In the genomic region with DNA sequence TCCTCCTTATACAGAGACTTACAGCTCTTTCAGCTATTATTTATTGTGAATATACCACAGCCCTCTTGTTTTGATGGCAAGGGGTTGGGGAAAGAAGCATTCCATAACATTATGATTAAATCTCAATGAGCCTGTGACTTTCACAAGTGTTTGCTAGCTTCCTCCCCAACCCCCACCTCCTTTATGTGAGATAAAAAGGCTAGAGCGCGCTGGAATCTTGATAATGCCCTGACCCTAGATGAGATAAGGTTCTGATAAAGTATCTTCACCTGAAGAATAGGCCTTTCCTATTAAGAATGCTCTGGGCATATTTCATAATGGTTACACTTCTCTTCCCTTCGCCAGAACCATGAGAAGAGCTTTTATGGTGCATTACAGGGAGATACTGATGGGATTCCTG, we compare ENCODE assay signal across 34 cellular contexts.
DNase-seq lines count a peak whose midpoint lies in the region; ATAC-seq and TF ChIP-seq lines count a peak whose summit lies in the region.
"Had no signal": no experiment of that assay in that cellular context is flagged by ENCODE, and none has a peak within 500 bp of the region (broad histone marks: within the 10 kb centered on the region; RNA-seq: fewer than 3 reads in every experiment).

No MANE protein-coding gene starts in this region.

- peaks cover 9% of the 10 kb centered on the region for H3K9me3 Mint-ChIP-seq in Caco-2 (ENCODE audit: unreplicated experiment)
- H3K9me3 Mint-ChIP-seq in memory B cell, result peaks cover 3% of the 10 kb centered on the region
- H3K9me3 Mint-ChIP-seq: CD4-positive, alpha-beta memory T cell; CD4-positive, alpha-beta T cell; CD4-positive, CD25-positive, alpha-beta regulatory T cell; CD8-positive, alpha-beta memory T cell; CD8-positive, alpha-beta T cell had no signal

- H3K14ac ChIP-seq in trophoblast cell (ENCODE audit: low read length), result no peak overlapping the region

- no peak overlapping the region for H3K9ac ChIP-seq in mesendoderm (ENCODE audit: low read length)
- no peak overlapping the region for H3K9ac ChIP-seq in trophoblast cell (ENCODE audit: low read length)
- H3K9ac ChIP-seq: BLaER1; BLaER1 treated with 17β-estradiol and CSF1 and Interleukin-3, amounts not matched to agents 10 nM and 100 nM had no signal

- H3K79me2 ChIP-seq in mesendoderm (ENCODE audit: control insufficient read depth, insufficient read depth, low read length) (no peaks in the 10 kb centered on the region), trophoblast cell (ENCODE audit: control insufficient read depth, insufficient read depth, low read length, poor library complexity) (no peaks in the 10 kb centered on the region)

- H3K27ac Mint-ChIP-seq in Caco-2 (ENCODE audit: unreplicated experiment), result no peak overlapping the region
- H3K27ac Mint-ChIP-seq in memory B cell, result peak overlapping the region; percentile 26
- H3K27ac Mint-ChIP-seq: B cell; CD14-positive monocyte; CD4-positive, alpha-beta memory T cell; CD4-positive, alpha-beta T cell; CD4-positive, CD25-positive, alpha-beta regulatory T cell; CD8-positive, alpha-beta memory T cell; CD8-positive, alpha-beta T cell had no signal

- H2BK120ac ChIP-seq in mesendoderm (ENCODE audit: low read depth, low read length) (no peak overlapping the region), trophoblast cell (ENCODE audit: insufficient read depth, low read length, poor library complexity) (no peak overlapping the region)

- BruUV-seq in Caco-2 (replicated peaks; lab: Mats Ljungman, UMichigan), result no TSS peak

- no peak for TF ChIP-seq CTCF in Caco-2 (IDR thresholded peaks at IDR 0.05; ENCODE audit: insufficient read depth in 1 of 2, low read depth in 1 of 2, low read length in 1 of 2, severe bottlenecking in 1 of 2, unreplicated experiment in 1 of 2)

- no peak overlapping the region for H2AK5ac ChIP-seq in mesendoderm (ENCODE audit: low read length)
- H2AK5ac ChIP-seq in trophoblast cell (ENCODE audit: low read length), result no peak overlapping the region

- no peak overlapping the region for H2BK15ac ChIP-seq in mesendoderm (replicated peaks; ENCODE audit: low read depth)

- H3K4me1 Mint-ChIP-seq in Caco-2 (ENCODE audit: low read depth, unreplicated experiment) (peaks cover 10% of the 10 kb centered on the region), memory B cell (peaks cover 2% of the 10 kb centered on the region)
- H3K4me1 Mint-ChIP-seq: CD14-positive monocyte had no signal

- POLR2A ChIA-PET in Caco-2 (lab: Charles Lee), result interaction anchor here (0.6 kb wide), 1 partner anchor 10 kb away, joined by 4 read pairs; no protein-coding TSS in a partner anchor

- ATAC-seq in memory B cell (ENCODE audit: low read depth), result no peak
- ATAC-seq in GM19023 (IDR thresholded peaks at IDR 0.05; ENCODE audit: unreplicated experiment), result no peak
- ATAC-seq in HG03565 (IDR thresholded peaks at IDR 0.05; ENCODE audit: unreplicated experiment), result no peak
- ATAC-seq: A549; CD8-positive, alpha-beta T cell had no signal

- intact Hi-C loops in Caco-2 (cut with micrococcal nuclease; ENCODE audit: unreplicated experiment), result no loop called here

- no peaks in the 10 kb centered on the region for H3K27me3 Mint-ChIP-seq in Caco-2 (ENCODE audit: insufficient read depth, unreplicated experiment)
- no peaks in the 10 kb centered on the region for H3K27me3 Mint-ChIP-seq in memory B cell
- H3K27me3 Mint-ChIP-seq: B cell; CD4-positive, alpha-beta memory T cell; CD4-positive, alpha-beta T cell; CD4-positive, CD25-positive, alpha-beta regulatory T cell; CD8-positive, alpha-beta memory T cell had no signal

- H3K9me3 ChIP-seq in Caco-2 (no peaks in the 10 kb centered on the region), trophoblast cell (ENCODE audit: insufficient read depth, low read depth, low read length) (no peaks in the 10 kb centered on the region)
- H3K9me3 ChIP-seq: A549; BE2C; BLaER1; BLaER1 treated with 17β-estradiol and CSF1 and Interleukin-3, amounts not matched to agents 10 nM and 100 nM had no signal

- CTCF ChIA-PET in Caco-2 (lab: Charles Lee), result interaction anchor here (0.7 kb wide), 1 partner anchor 1913 kb away, joined by 5 read pairs; no protein-coding TSS in a partner anchor

- no peak overlapping the region for H2BK5ac ChIP-seq in mesendoderm (ENCODE audit: low read length)
- no peak overlapping the region for H2BK5ac ChIP-seq in trophoblast cell (ENCODE audit: low read depth, low read length, poor library complexity)

- H3K4me3 ChIP-seq in Caco-2 (ENCODE audit: low read depth, low read length) (no peak overlapping the region), mesendoderm (ENCODE audit: low read length) (no peak overlapping the region), trophoblast cell (ENCODE audit: low read depth, low read length) (no peak overlapping the region)
- H3K4me3 ChIP-seq: A549; BLaER1; BLaER1 treated with 17β-estradiol and CSF1 and Interleukin-3, amounts not matched to agents 10 nM and 100 nM had no signal

- H4K5ac ChIP-seq in mesendoderm (ENCODE audit: low read length), result no peak overlapping the region

- H3K4me2 ChIP-seq in mesendoderm (ENCODE audit: low read length) (no peak overlapping the region), trophoblast cell (ENCODE audit: low read length) (no peak overlapping the region)
- H3K4me2 ChIP-seq: A549; BLaER1; BLaER1 treated with 17β-estradiol and CSF1 and Interleukin-3, amounts not matched to agents 10 nM and 100 nM had no signal

- H4K12ac ChIP-seq in trophoblast cell (ENCODE audit: low read depth, low read length), result no peak overlapping the region

- no peaks in the 10 kb centered on the region for H3K36me3 Mint-ChIP-seq in Caco-2 (ENCODE audit: insufficient read depth, unreplicated experiment)
- peaks cover 9% of the 10 kb centered on the region for H3K36me3 Mint-ChIP-seq in memory B cell

- H3K4me1 ChIP-seq in Caco-2 (peaks cover 15% of the 10 kb centered on the region; the same call in 1 of the 2 replicates), mesendoderm (ENCODE audit: control insufficient read depth, low read depth, low read length) (no peaks in the 10 kb centered on the region), trophoblast cell (ENCODE audit: control insufficient read depth in 1 of 2, insufficient read depth in 2 of 2, low read length in 2 of 2) (no peaks in the 10 kb centered on the region)
- H3K4me1 ChIP-seq: A549; BE2C; BLaER1; BLaER1 treated with 17β-estradiol and CSF1 and Interleukin-3, amounts not matched to agents 10 nM and 100 nM had no signal

- WGBS in mesendoderm (ENCODE audit: extremely low coverage, insufficient coverage, low lambda C conversion rate), result no CpG with 5 or more reads among the region's 3 CpGs
- WGBS in trophoblast cell (ENCODE audit: extremely low coverage, insufficient coverage, insufficient read length), result no CpG with 5 or more reads among the region's 3 CpGs

- H3K79me1 ChIP-seq in mesendoderm (ENCODE audit: low read length) (no peaks in the 10 kb centered on the region), trophoblast cell (ENCODE audit: low read length) (no peaks in the 10 kb centered on the region)

- no peak overlapping the region for H3K56ac ChIP-seq in mesendoderm (ENCODE audit: low read length)

- H2BK12ac ChIP-seq in trophoblast cell (ENCODE audit: low read length), result no peak overlapping the region

- H4K91ac ChIP-seq in trophoblast cell (ENCODE audit: low read depth, low read length), result no peak overlapping the region

- DNase-seq in Caco-2, result peak; percentile 48 to 52
- no peak for DNase-seq in memory B cell (ENCODE audit: low spot score in 2 of 2)
- peak; percentile 79 for DNase-seq in mesendoderm
- DNase-seq in trophoblast cell, result peak; percentile 65 to 79
- DNase-seq in NCI-H2227 (lab: John Stamatoyannopoulos, UW; ENCODE audit: unreplicated experiment), result no peak
- DNase-seq in NCI-H2081 treated with DMSO at 0.1 percent for 48 hours (lab: John Stamatoyannopoulos, UW), result no peak
- DNase-seq: 8988T; ACHN; AML-193; BE2C; C1 segment of cervical spinal cord; Calu3; CD4-positive, alpha-beta memory T cell; CD4-positive, alpha-beta T cell; CD4-positive, CD25-positive, alpha-beta regulatory T cell; CD8-positive, alpha-beta memory T cell; CD8-positive, alpha-beta T cell; COR-L47; DMS 273 treated with DMSO at 0.1 percent for 48 hours; DMS153; DMS53; DMS79; DMS79 treated with DMSO at 0.1 percent for 48 hours; DND-41; EL had no signal

- H3K23ac ChIP-seq in mesendoderm (ENCODE audit: low read length) (no peak overlapping the region), trophoblast cell (ENCODE audit: low read length) (no peak overlapping the region)

- H3K36me3 ChIP-seq in Caco-2 (ENCODE audit: control insufficient read depth, insufficient read depth, low read length), result no peaks in the 10 kb centered on the region
- H3K36me3 ChIP-seq in mesendoderm (ENCODE audit: control insufficient read depth, insufficient read depth, low read length), result no peaks in the 10 kb centered on the region
- H3K36me3 ChIP-seq in trophoblast cell (ENCODE audit: control insufficient read depth in 1 of 2, insufficient read depth in 2 of 2, low read length in 2 of 2), result no peaks in the 10 kb centered on the region
- H3K36me3 ChIP-seq: BE2C, BLaER1 had no signal

- H4K8ac ChIP-seq in mesendoderm (ENCODE audit: low read depth, low read length) (peak overlapping the region; percentile 28), trophoblast cell (ENCODE audit: low read depth, low read length) (no peak overlapping the region)

- H3K4ac ChIP-seq in mesendoderm (ENCODE audit: low read depth, low read length) (no peak overlapping the region), trophoblast cell (ENCODE audit: low read depth, low read length) (no peak overlapping the region)

- no peak overlapping the region for H3K27ac ChIP-seq in mesendoderm (ENCODE audit: low read depth, low read length)
- H3K27ac ChIP-seq in trophoblast cell (ENCODE audit: low read depth, low read length), result no peak overlapping the region
- H3K27ac ChIP-seq: 22Rv1; A549; BLaER1; BLaER1 treated with 17β-estradiol and CSF1 and Interleukin-3, amounts not matched to agents 10 nM and 100 nM; C4-2B had no signal

- H3K27me3 ChIP-seq in Caco-2 (replicated peaks; ENCODE audit: control insufficient read depth, insufficient read depth, low read length) (no peaks in the 10 kb centered on the region), mesendoderm (ENCODE audit: insufficient read depth, low read length, poor library complexity) (no peaks in the 10 kb centered on the region), trophoblast cell (ENCODE audit: insufficient read depth, low read length) (no peaks in the 10 kb centered on the region)
- H3K27me3 ChIP-seq: BE2C; BLaER1; BLaER1 treated with 17β-estradiol and CSF1 and Interleukin-3, amounts not matched to agents 10 nM and 100 nM had no signal

- H3K4me3 Mint-ChIP-seq in Caco-2 (ENCODE audit: unreplicated experiment) (no peak overlapping the region), memory B cell (no peak overlapping the region)
- H3K4me3 Mint-ChIP-seq: B cell; CD14-positive monocyte; CD4-positive, alpha-beta memory T cell; CD4-positive, alpha-beta T cell; CD4-positive, CD25-positive, alpha-beta regulatory T cell; CD8-positive, alpha-beta memory T cell; CD8-positive, alpha-beta T cell had no signal

- H3K18ac ChIP-seq in mesendoderm (ENCODE audit: low read length) (no peak overlapping the region), trophoblast cell (ENCODE audit: low read length) (no peak overlapping the region)

- no peak overlapping the region for H2AFZ ChIP-seq in trophoblast cell (ENCODE audit: insufficient read depth, low read length, poor library complexity)

Comparison
In these comparisons a context has a peak if more than half of its experiments do, and no peak if none do; other contexts are left out.
1. DNase-seq: peak in Caco-2 (2 of 2), mesendoderm (single experiment) and trophoblast cell (2 of 2); none in memory B cell (0 of 2), NCI-H2227 (single experiment) and NCI-H2081 treated with DMSO at 0.1 percent for 48 hours (single experiment).